In genomic region chr2:64852771-64853241, GRCh38 we compare ENCODE assay signal across 12 cellular contexts.
A peak's percentile ranks its signal among the peaks of the same experiment; 100 is the strongest.
DNase-seq lines count a peak whose midpoint lies in the region; ATAC-seq and TF ChIP-seq lines count a peak whose summit lies in the region.
"Had no signal": no experiment of that assay in that cellular context is flagged by ENCODE, and none has a peak within 500 bp of the region (broad histone marks: within the 10 kb centered on the region; RNA-seq: fewer than 3 reads in every experiment).

No MANE protein-coding gene starts in this region.

- H3K27ac Mint-ChIP-seq in Calu3 (ENCODE audit: unreplicated experiment) (peak overlapping the region; percentile 4), neural progenitor cell (no peak overlapping the region)
- H3K27ac Mint-ChIP-seq in dendritic cell treated with granulocyte-macrophage colony-stimulating factor and Interleukin-4, amounts not matched to agents 40 ng/mL and 50 ng/mL, for 4 days, result peak overlapping the region; percentile 83

- H3K4me2 ChIP-seq in neural progenitor cell, result no peak overlapping the region

- H3K4me1 Mint-ChIP-seq in Calu3 (ENCODE audit: low read depth, unreplicated experiment) (peaks cover 25% of the 10 kb centered on the region), neural progenitor cell (peaks cover 28% of the 10 kb centered on the region)
- peaks cover 83% of the 10 kb centered on the region for H3K4me1 Mint-ChIP-seq in dendritic cell treated with granulocyte-macrophage colony-stimulating factor and Interleukin-4, amounts not matched to agents 40 ng/mL and 50 ng/mL, for 4 days (ENCODE audit: low read depth)

- no peaks in the 10 kb centered on the region for H3K79me2 ChIP-seq in neural progenitor cell (ENCODE audit: low read depth)

- peaks cover 30% of the 10 kb centered on the region for H3K4me1 ChIP-seq in neural progenitor cell

- DNase-seq in Calu3 (no peak), NOMO-1 (lab: John Stamatoyannopoulos, UW; ENCODE audit: unreplicated experiment in 2 of 2) (peak; percentile 87 to 96), neural progenitor cell (ENCODE audit: low spot score) (no peak), D341Med (ENCODE audit: low spot score) (no peak), cerebellar cortex (ENCODE audit: low spot score) (no peak), posterior vena cava (ENCODE audit: low spot score) (no peak)
- DNase-seq: NCI-H146; NCI-H774; stimulated activated CD8-positive, alpha-beta memory T cell treated with anti-CD3 and anti-CD28 coated beads, Interleukin-4, amount 100 ng/mL, for 48 hours had no signal

- CTCF ChIA-PET in Calu3 (lab: Charles Lee), result interaction anchor here (0.6 to 1.1 kb wide), 2 partner anchors 14 to 244 kb away, joined by 4 read pairs; no protein-coding TSS in a partner anchor

- H3K36me3 ChIP-seq in neural progenitor cell, result no peaks in the 10 kb centered on the region

- TF ChIP-seq CTCF in Calu3 (IDR thresholded peaks at IDR 0.05; ENCODE audit: unreplicated experiment), result no peak
- TF ChIP-seq CTCF in neural progenitor cell (IDR thresholded peaks at IDR 0.05), result no peak

- BruUV-seq in Calu3 (replicated peaks; lab: Mats Ljungman, UMichigan), result no TSS peak

- H4K20me1 ChIP-seq in neural progenitor cell (ENCODE audit: low read depth), result no peaks in the 10 kb centered on the region

- intact Hi-C loops in Calu3 (cut with micrococcal nuclease; ENCODE audit: unreplicated experiment), result no loop called here
- intact Hi-C loops in dendritic cell treated with granulocyte-macrophage colony-stimulating factor and Interleukin-4, amounts not matched to agents 40 ng/mL and 50 ng/mL, for 4 days (cut with micrococcal nuclease), result no loop called here
- intact Hi-C loops in posterior vena cava (cut with DNase I), result loop anchor here in 1 of 2 donors (10.0 kb wide), 1 partner anchor 228 kb away; no protein-coding TSS in a partner anchor

- no peak overlapping the region for H3K4me3 Mint-ChIP-seq in Calu3 (ENCODE audit: low read depth, unreplicated experiment)
- H3K4me3 Mint-ChIP-seq in dendritic cell treated with granulocyte-macrophage colony-stimulating factor and Interleukin-4, amounts not matched to agents 40 ng/mL and 50 ng/mL, for 4 days, result no peak overlapping the region
- no peak overlapping the region for H3K4me3 Mint-ChIP-seq in neural progenitor cell

- ATAC-seq in GM18868 (IDR thresholded peaks at IDR 0.05; ENCODE audit: unreplicated experiment), result no peak

- H3K9ac ChIP-seq in neural progenitor cell, result no peak overlapping the region

- no peak overlapping the region for H3K27ac ChIP-seq in neural progenitor cell

- H3K4me3 ChIP-seq in neural progenitor cell, result no peak overlapping the region
- H3K4me3 ChIP-seq: coronary artery had no signal

- peaks cover 13% of the 10 kb centered on the region for H3F3A ChIP-seq in neural progenitor cell (ENCODE audit: low read depth)

- H3K9me3 ChIP-seq in neural progenitor cell (ENCODE audit: low read depth), result no peaks in the 10 kb centered on the region

- peaks cover 10% of the 10 kb centered on the region for H3K27me3 ChIP-seq in neural progenitor cell

- H3K36me3 Mint-ChIP-seq in Calu3 (ENCODE audit: insufficient read depth, unreplicated experiment) (no peaks in the 10 kb centered on the region), neural progenitor cell (no peaks in the 10 kb centered on the region)
- H3K36me3 Mint-ChIP-seq in dendritic cell treated with granulocyte-macrophage colony-stimulating factor and Interleukin-4, amounts not matched to agents 40 ng/mL and 50 ng/mL, for 4 days (ENCODE audit: low read depth), result no peaks in the 10 kb centered on the region

- no peaks in the 10 kb centered on the region for H3K27me3 Mint-ChIP-seq in Calu3 (ENCODE audit: unreplicated experiment)
- no peaks in the 10 kb centered on the region for H3K27me3 Mint-ChIP-seq in dendritic cell treated with granulocyte-macrophage colony-stimulating factor and Interleukin-4, amounts not matched to agents 40 ng/mL and 50 ng/mL, for 4 days
- H3K27me3 Mint-ChIP-seq in neural progenitor cell (ENCODE audit: insufficient read depth, low read depth), result peaks cover 6% of the 10 kb centered on the region

- H3K9me3 Mint-ChIP-seq in Calu3 (ENCODE audit: low read depth, unreplicated experiment) (no peaks in the 10 kb centered on the region), neural progenitor cell (peaks cover 3% of the 10 kb centered on the region)
- H3K9me3 Mint-ChIP-seq in dendritic cell treated with granulocyte-macrophage colony-stimulating factor and Interleukin-4, amounts not matched to agents 40 ng/mL and 50 ng/mL, for 4 days, result no peaks in the 10 kb centered on the region

- H2AFZ ChIP-seq in neural progenitor cell (replicated peaks), result peak overlapping the region; percentile 95

Comparison
In these comparisons a context has a peak if more than half of its experiments do, and no peak if none do; other contexts are left out.
1. DNase-seq: peak in NOMO-1 (2 of 2); none in Calu3 (single experiment), neural progenitor cell (single experiment), D341Med (single experiment), cerebellar cortex (single experiment) and posterior vena cava (single experiment).